1 cellular context compared by ENCODE assay signal in the genomic region with DNA sequence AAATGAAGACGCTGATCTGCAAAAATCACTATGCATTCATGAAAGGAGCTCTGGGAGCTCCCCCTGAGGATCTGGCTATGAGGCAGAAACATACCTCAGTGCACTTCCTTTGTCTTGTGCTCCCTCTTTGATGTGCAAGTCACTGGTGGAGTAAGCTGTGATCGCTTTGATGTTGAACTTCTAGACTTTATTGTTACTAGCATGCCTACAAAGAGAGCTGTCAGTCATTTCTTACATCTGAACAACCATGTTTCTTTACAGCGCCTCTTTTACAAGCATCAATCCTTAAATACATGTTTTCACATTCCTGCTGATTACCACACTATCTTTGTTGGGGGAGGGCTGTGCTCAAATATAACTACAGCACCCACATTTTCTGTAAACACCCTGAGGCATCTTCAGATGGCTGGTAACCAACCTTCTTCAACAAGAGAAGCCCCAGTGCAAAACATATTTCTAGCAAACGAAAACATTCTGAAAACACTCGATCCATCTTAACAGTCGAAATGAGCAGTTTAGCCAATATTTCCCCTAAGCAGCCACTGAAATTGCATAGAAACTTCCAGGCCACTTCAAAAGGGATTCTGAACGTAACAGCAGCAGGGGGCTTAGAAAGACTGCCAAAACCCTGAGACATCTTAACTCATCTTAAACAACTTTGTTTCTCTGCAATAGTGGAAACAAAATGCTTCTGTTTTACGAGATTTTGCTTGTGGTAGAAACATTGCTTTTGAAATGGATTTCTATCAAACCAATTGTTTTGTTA.
TF ChIP-seq lines count a peak whose summit lies in the region.

No MANE protein-coding gene starts in this region.

TF ChIP-seq in IMR-90, 13 proteins besides CTCF, POLR2A, EP300 and RAD21 (continued from another document):
- TF ChIP-seq RFX5 (IDR thresholded peaks at IDR 0.05; ENCODE audit: low read depth, low read length) (no peak), NFE2L2 (IDR thresholded peaks at IDR 0.05; ENCODE audit: low read depth, low read length) (no peak), SMC3 (IDR thresholded peaks at IDR 0.05; ENCODE audit: low read depth, low read length) (no peak), CEBPB (IDR thresholded peaks at IDR 0.05; ENCODE audit: low read depth, low read length) (no peak), RCOR1 (IDR thresholded peaks at IDR 0.05; ENCODE audit: insufficient replicate concordance, low read length) (no peak), MAFK (IDR thresholded peaks at IDR 0.05; ENCODE audit: low read depth, low read length) (no peak), MAZ (IDR thresholded peaks at IDR 0.05; ENCODE audit: borderline replicate concordance, low read depth, low read length) (no peak), BHLHE40 (IDR thresholded peaks at IDR 0.05; ENCODE audit: low read depth, low read length) (no peak), CHD1 (IDR thresholded peaks at IDR 0.05; ENCODE audit: low read depth, low read length) (no peak)
- TF ChIP-seq, protein P1, sequence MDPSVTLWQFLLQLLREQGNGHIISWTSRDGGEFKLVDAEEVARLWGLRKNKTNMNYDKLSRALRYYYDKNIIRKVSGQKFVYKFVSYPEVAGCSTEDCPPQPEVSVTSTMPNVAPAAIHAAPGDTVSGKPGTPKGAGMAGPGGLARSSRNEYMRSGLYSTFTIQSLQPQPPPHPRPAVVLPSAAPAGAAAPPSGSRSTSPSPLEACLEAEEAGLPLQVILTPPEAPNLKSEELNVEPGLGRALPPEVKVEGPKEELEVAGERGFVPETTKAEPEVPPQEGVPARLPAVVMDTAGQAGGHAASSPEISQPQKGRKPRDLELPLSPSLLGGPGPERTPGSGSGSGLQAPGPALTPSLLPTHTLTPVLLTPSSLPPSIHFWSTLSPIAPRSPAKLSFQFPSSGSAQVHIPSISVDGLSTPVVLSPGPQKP (IDR thresholded peaks at IDR 0.05; ENCODE audit: borderline replicate concordance, low read depth, low read length): no peak
- TF ChIP-seq, protein P2, sequence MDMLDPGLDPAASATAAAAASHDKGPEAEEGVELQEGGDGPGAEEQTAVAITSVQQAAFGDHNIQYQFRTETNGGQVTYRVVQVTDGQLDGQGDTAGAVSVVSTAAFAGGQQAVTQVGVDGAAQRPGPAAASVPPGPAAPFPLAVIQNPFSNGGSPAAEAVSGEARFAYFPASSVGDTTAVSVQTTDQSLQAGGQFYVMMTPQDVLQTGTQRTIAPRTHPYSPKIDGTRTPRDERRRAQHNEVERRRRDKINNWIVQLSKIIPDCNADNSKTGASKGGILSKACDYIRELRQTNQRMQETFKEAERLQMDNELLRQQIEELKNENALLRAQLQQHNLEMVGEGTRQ (IDR thresholded peaks at IDR 0.05; ENCODE audit: low read depth, low read length): no peak
TF ChIP-seq in IMR-90: peak in this region for 0.
